Comparison of ENCODE assay signal across 19 cellular contexts in genomic region chr6:18893540-18894269, GRCh38.
"Had no signal": no experiment of that assay in that cellular context is flagged by ENCODE, and none has a peak within 500 bp of the region (broad histone marks: within the 10 kb centered on the region; RNA-seq: fewer than 3 reads in every experiment).

No MANE protein-coding gene starts in this region.

- H3K9me3 ChIP-seq: thyroid gland, upper lobe of right lung had no signal

- DNase-seq: activated B cell treated with CpG ODN at 0.5 μM for 24 hours; activated CD4-positive, alpha-beta T cell treated with anti-CD3 and anti-CD28 coated beads for 36 hours; activated CD4-positive, alpha-beta T cell treated with anti-CD3 and anti-CD28 coated beads, Interleukin-2, amount 50 U/mL, for 4 hours; activated CD8-positive, alpha-beta memory T cell treated with anti-CD3 and anti-CD28 coated beads for 24 hours; activated CD8-positive, alpha-beta memory T cell treated with anti-CD3 and anti-CD28 coated beads, Interleukin-2, amount 50 U/mL, for 4 hours; activated naive CD4-positive, alpha-beta T cell; activated naive CD8-positive, alpha-beta T cell treated with anti-CD3 and anti-CD28 coated beads for 36 hours; activated T-cell treated with anti-CD3 and anti-CD28 coated beads, Interleukin-2, amount 50 U/mL, for 24 hours; effector CD8-positive, alpha-beta T cell; foreskin keratinocyte; kidney glomerular epithelial cell; nucleus accumbens; retina; spleen; stimulated activated CD4-positive, alpha-beta T cell treated with anti-CD3 and anti-CD28 coated beads, Interleukin-4, amount 100 ng/mL, for 1 hour; stimulated activated naive CD4-positive, alpha-beta T cell; T-helper 17 cell; thyroid gland; upper lobe of right lung had no signal

- H3K4me1 ChIP-seq: foreskin keratinocyte, spleen, thyroid gland, upper lobe of right lung had no signal

- H3K4me3 ChIP-seq: spleen, thyroid gland, upper lobe of right lung had no signal

- H3K27me3 ChIP-seq: foreskin keratinocyte, spleen, thyroid gland, upper lobe of right lung had no signal

- H3K27ac ChIP-seq: foreskin keratinocyte, spleen, thyroid gland, upper lobe of right lung had no signal

- H3K36me3 ChIP-seq: spleen, thyroid gland, upper lobe of right lung had no signal
